Comparison of ENCODE assay signal across 21 cellular contexts in genomic region chr9:303502-303901, GRCh38.
"Had no signal": no experiment of that assay in that cellular context is flagged by ENCODE, and none has a peak within 500 bp of the region (broad histone marks: within the 10 kb centered on the region; RNA-seq: fewer than 3 reads in every experiment).

No MANE protein-coding gene starts in this region.

- H3K27ac ChIP-seq: brain microvascular endothelial cell, coronary artery, left ventricle myocardium inferior, tibial nerve, vagina had no signal

- H3K9me3 Mint-ChIP-seq: activated naive CD8-positive, alpha-beta T cell treated with anti-CD3 and anti-CD28 coated beads, Interleukin-2, amount 50 U/mL, for 24 hours; central memory CD8-positive, alpha-beta T cell; immature natural killer cell had no signal

- H3K4me1 ChIP-seq: left ventricle myocardium inferior, tibial nerve had no signal

- H3K9me3 ChIP-seq: left ventricle myocardium inferior, tibial nerve, vagina had no signal

- H3K27ac Mint-ChIP-seq: activated naive CD8-positive, alpha-beta T cell treated with anti-CD3 and anti-CD28 coated beads, Interleukin-2, amount 50 U/mL, for 24 hours; nephron had no signal

- ATAC-seq: activated naive CD8-positive, alpha-beta T cell treated with anti-CD3 and anti-CD28 coated beads, Interleukin-2, amount 50 U/mL, for 24 hours; stimulated activated naive CD8-positive, alpha-beta T cell treated with anti-CD3 and anti-CD28 coated beads, Interleukin-15, Interleukin-2, amounts not matched to agents 100 U/mL and 50 U/mL, for 24 hours had no signal

- DNase-seq: activated CD4-positive, CD25-positive, alpha-beta regulatory T cell; activated naive CD4-positive, alpha-beta T cell treated with Interleukin-2 at 50 U/mL for 16 hours; activated naive CD8-positive, alpha-beta T cell treated with anti-CD3 and anti-CD28 coated beads, Interleukin-2, amount 50 U/mL, for 24 hours; aorta; brain microvascular endothelial cell; immature natural killer cell; kidney glomerular epithelial cell; left ventricle myocardium inferior; nucleus accumbens; retina; stimulated activated CD4-positive, alpha-beta T cell treated with anti-CD3 and anti-CD28 coated beads, Interleukin-12 subunit alpha, Interleukin-12 subunit beta, amount 100 ng/mL, for 4 hours; stimulated activated CD4-positive, alpha-beta T cell treated with anti-CD3 and anti-CD28 coated beads, Interleukin-1b, Interleukin-23, amount 100 ng/mL, for 48 hours; stimulated activated CD8-positive, alpha-beta memory T cell treated with anti-CD3 and anti-CD28 coated beads, Interleukin-4, amount 100 ng/mL, for 48 hours; stimulated activated naive CD8-positive, alpha-beta T cell treated with anti-CD3 and anti-CD28 coated beads, Interleukin-15, Interleukin-2, amounts not matched to agents 100 U/mL and 50 U/mL, for 24 hours; T-helper 1 cell; T1000 had no signal

- H3K27me3 Mint-ChIP-seq: activated naive CD8-positive, alpha-beta T cell treated with anti-CD3 and anti-CD28 coated beads, Interleukin-2, amount 50 U/mL, for 24 hours; central memory CD8-positive, alpha-beta T cell had no signal

- H3K4me3 Mint-ChIP-seq: activated naive CD8-positive, alpha-beta T cell treated with anti-CD3 and anti-CD28 coated beads, Interleukin-2, amount 50 U/mL, for 24 hours; central memory CD8-positive, alpha-beta T cell; immature natural killer cell; nephron had no signal

- H3K27me3 ChIP-seq: brain microvascular endothelial cell, tibial nerve, vagina had no signal

- H3K4me1 Mint-ChIP-seq: activated naive CD8-positive, alpha-beta T cell treated with anti-CD3 and anti-CD28 coated beads, Interleukin-2, amount 50 U/mL, for 24 hours; nephron had no signal

- H3K4me3 ChIP-seq: coronary artery, left ventricle myocardium inferior, tibial nerve, vagina had no signal

- H3K36me3 ChIP-seq: brain microvascular endothelial cell, left ventricle myocardium inferior, tibial nerve, vagina had no signal
